28 cellular contexts compared by ENCODE assay signal in genomic region chr6:12258191-12258590, GRCh38.
"Had no signal": no experiment of that assay in that cellular context is flagged by ENCODE, and none has a peak within 500 bp of the region (broad histone marks: within the 10 kb centered on the region; RNA-seq: fewer than 3 reads in every experiment).

No MANE protein-coding gene starts in this region.

- H3K4me1 Mint-ChIP-seq: natural killer cell; nephron; neural progenitor cell; stimulated activated effector memory CD8-positive, alpha-beta T cell treated with anti-CD3 and anti-CD28 coated beads, Interleukin-12 subunit alpha, Interleukin-12 subunit beta, amount 100 ng/mL, for 72 hours had no signal

- H2AFZ ChIP-seq: neural progenitor cell, parathyroid adenoma had no signal

- H3K27me3 Mint-ChIP-seq: progenitor cell of endocrine pancreas, type B pancreatic cell had no signal

- H3K4me1 ChIP-seq: neural progenitor cell, parathyroid adenoma, psoas muscle, right lobe of liver, sigmoid colon, stomach, thyroid gland, tibial nerve, upper lobe of right lung, uterus had no signal

- H3K4me3 Mint-ChIP-seq: natural killer cell; nephron; neural progenitor cell; stimulated activated effector memory CD8-positive, alpha-beta T cell treated with anti-CD3 and anti-CD28 coated beads, Interleukin-12 subunit alpha, Interleukin-12 subunit beta, amount 100 ng/mL, for 72 hours; stimulated activated naive B cell treated with anti-CD40 and anti-IgM and Interleukin-4, amounts not matched to agents 10 μg/mL and 1 μg/mL and 100 μg/mL, for 72 hours; stimulated activated naive CD8-positive, alpha-beta T cell treated with anti-CD3 and anti-CD28 coated beads, Interleukin-15, Interleukin-2, amounts not matched to agents 100 ng/mL and 50 ng/mL, for 24 hours; type B pancreatic cell had no signal

- H3K9ac ChIP-seq: neural progenitor cell, parathyroid adenoma had no signal

- H3K27me3 ChIP-seq: neural progenitor cell, ovary, right lobe of liver, sigmoid colon, stomach, thyroid gland, tibial nerve, upper lobe of right lung, uterus had no signal

- H3K27ac Mint-ChIP-seq: natural killer cell; nephron; neural progenitor cell; progenitor cell of endocrine pancreas; stimulated activated effector memory CD8-positive, alpha-beta T cell treated with anti-CD3 and anti-CD28 coated beads, Interleukin-12 subunit alpha, Interleukin-12 subunit beta, amount 100 ng/mL, for 72 hours; stimulated activated naive B cell treated with anti-CD40 and anti-IgM and Interleukin-4, amounts not matched to agents 10 μg/mL and 1 μg/mL and 100 μg/mL, for 72 hours; stimulated activated naive CD8-positive, alpha-beta T cell treated with anti-CD3 and anti-CD28 coated beads, Interleukin-15, Interleukin-2, amounts not matched to agents 100 ng/mL and 50 ng/mL, for 24 hours; type B pancreatic cell had no signal

- H3K9me3 Mint-ChIP-seq: natural killer cell; nephron; neural progenitor cell; stimulated activated effector memory CD8-positive, alpha-beta T cell treated with anti-CD3 and anti-CD28 coated beads, Interleukin-12 subunit alpha, Interleukin-12 subunit beta, amount 100 ng/mL, for 72 hours; stimulated activated naive B cell treated with anti-CD40 and anti-IgM and Interleukin-4, amounts not matched to agents 10 μg/mL and 1 μg/mL and 100 μg/mL, for 72 hours; stimulated activated naive CD8-positive, alpha-beta T cell treated with anti-CD3 and anti-CD28 coated beads, Interleukin-15, Interleukin-2, amounts not matched to agents 100 ng/mL and 50 ng/mL, for 24 hours; type B pancreatic cell had no signal

- H3K4me3 ChIP-seq: neural progenitor cell, ovary, psoas muscle, right lobe of liver, sigmoid colon, stomach, thoracic aorta, thyroid gland, tibial nerve, upper lobe of right lung, uterus had no signal

- H3K4me2 ChIP-seq: neural progenitor cell had no signal

- H3K36me3 ChIP-seq: neural progenitor cell, ovary, right lobe of liver, sigmoid colon, stomach, thoracic aorta, thyroid gland, tibial nerve, upper lobe of right lung, uterus had no signal

- H3K36me3 Mint-ChIP-seq: natural killer cell; neural progenitor cell; stimulated activated effector memory CD8-positive, alpha-beta T cell treated with anti-CD3 and anti-CD28 coated beads, Interleukin-12 subunit alpha, Interleukin-12 subunit beta, amount 100 ng/mL, for 72 hours; stimulated activated naive B cell treated with anti-CD40 and anti-IgM and Interleukin-4, amounts not matched to agents 10 μg/mL and 1 μg/mL and 100 μg/mL, for 72 hours; type B pancreatic cell had no signal

- H3K79me2 ChIP-seq: parathyroid adenoma had no signal

- DNase-seq: natural killer cell; occipital lobe; ovary; posterior cingulate gyrus; psoas muscle; right cardiac atrium; right lobe of liver; sigmoid colon; small intestine; stimulated activated CD4-positive, alpha-beta T cell treated with anti-CD3 and anti-CD28 coated beads, Interleukin-15, amount 100 ng/mL, for 24 hours; stimulated activated CD4-positive, alpha-beta T cell treated with anti-CD3 and anti-CD28 coated beads, Interleukin-2, amount 100 ng/mL, for 24 hours; stimulated activated CD4-positive, alpha-beta T cell treated with anti-CD3 and anti-CD28 coated beads, Interleukin-2, amount 100 ng/mL, for 48 hours; stimulated activated CD4-positive, alpha-beta T cell treated with anti-CD3 and anti-CD28 coated beads, Interleukin-4, amount 100 ng/mL, for 24 hours; stimulated activated naive B cell treated with anti-CD40 and anti-IgM and Interleukin-4, amounts not matched to agents 10 μg/mL and 1 μg/mL and 100 μg/mL, for 72 hours; stimulated activated naive CD4-positive, alpha-beta T cell treated with Interleukin-2 at 50 U/mL for 16 hours; stomach; thyroid gland; upper lobe of right lung; uterus had no signal

- ATAC-seq: natural killer cell; psoas muscle; right cardiac atrium; right lobe of liver; stimulated activated effector memory CD8-positive, alpha-beta T cell treated with anti-CD3 and anti-CD28 coated beads, Interleukin-12 subunit alpha, Interleukin-12 subunit beta, amount 100 ng/mL, for 72 hours; stimulated activated naive B cell treated with anti-CD40 and anti-IgM and Interleukin-4, amounts not matched to agents 10 μg/mL and 1 μg/mL and 100 μg/mL, for 72 hours; upper lobe of right lung had no signal

- H3K27ac ChIP-seq: neural progenitor cell, ovary, parathyroid adenoma, psoas muscle, right lobe of liver, sigmoid colon, stomach, thoracic aorta, thyroid gland, tibial nerve, upper lobe of right lung, uterus had no signal
